14 cellular contexts compared by ENCODE assay signal in genomic region chr1:165858364-165858823, GRCh38. TPM values are rescaled to one million over a fixed set of nuclear protein-coding genes. Genes with fewer than 3 reads are reported as not detected.
A peak's percentile ranks its signal among the peaks of the same experiment; 100 is the strongest.
DNase-seq lines count a peak whose midpoint lies in the region; ATAC-seq lines count a peak whose summit lies in the region.
"Had no signal": no experiment of that assay in that cellular context is flagged by ENCODE, and none has a peak within 500 bp of the region (broad histone marks: within the 10 kb centered on the region; RNA-seq: fewer than 3 reads in every experiment).

No MANE protein-coding gene starts in this region.

- H3K4me3 ChIP-seq in skeletal muscle satellite cell (ENCODE audit: low read length): peak overlapping the region; percentile 18
- H3K4me3 ChIP-seq: GM23248, MG63, neural progenitor cell, thoracic aorta had no signal

- no peaks in the 10 kb centered on the region for H3K9me3 ChIP-seq in skeletal muscle satellite cell (replicated peaks; ENCODE audit: low read length)
- H3K9me3 ChIP-seq: MG63, thoracic aorta had no signal

- H3K9ac ChIP-seq in skeletal muscle satellite cell (ENCODE audit: low read depth, low read length): no peak overlapping the region
- H3K9ac ChIP-seq: GM23248, neural progenitor cell had no signal

- H3K4me2 ChIP-seq in skeletal muscle satellite cell (ENCODE audit: low read length): no peak overlapping the region
- H3K4me2 ChIP-seq: neural progenitor cell had no signal

- peaks cover 61% of the 10 kb centered on the region for H3K4me1 ChIP-seq in skeletal muscle satellite cell (ENCODE audit: control insufficient read depth, insufficient read depth, low read length)

- in situ Hi-C loops in KBM-7 (cut with MboI; ENCODE audit: low pct_unique_long_range_greater_than_20kb, low sequenced_read_pairs): no loop called here

- no peaks in the 10 kb centered on the region for H3K27me3 ChIP-seq in skeletal muscle satellite cell (ENCODE audit: control insufficient read depth, insufficient read depth, low read length)
- H3K27me3 ChIP-seq: MG63, neural progenitor cell had no signal

- DNase-seq in NCI-H1417 (lab: John Stamatoyannopoulos, UW): peak in 2 of 3 experiments; percentile 72 to 93
- DNase-seq in NCI-H1417 treated with DMSO at 0.1 percent for 48 hours (lab: John Stamatoyannopoulos, UW): no peak
- DNase-seq in NCI-H345 treated with DMSO at 0.1 percent for 48 hours (lab: John Stamatoyannopoulos, UW; ENCODE audit: unreplicated experiment): peak; percentile 5
- DNase-seq in Kasumi-1 (lab: John Stamatoyannopoulos, UW): no peak
- no peak for DNase-seq in KBM-7
- DNase-seq: activated CD4-positive, alpha-beta T cell treated with anti-CD3 and anti-CD28 coated beads, Interleukin-2, amount 10 ng/mL, durations not matched to agents 7 days and 5 days; GM23248; MG63; OCI-M1 had no signal

- ATAC-seq in esophagus mucosa (peak; percentile 5), GM18909 (IDR thresholded peaks at IDR 0.05; ENCODE audit: poor library complexity, unreplicated experiment) (no peak)

- no peaks in the 10 kb centered on the region for H3K36me3 ChIP-seq in skeletal muscle satellite cell (ENCODE audit: insufficient read depth, low read length)
- H3K36me3 ChIP-seq: neural progenitor cell, thoracic aorta had no signal

RNA-seq across cellular contexts. Expression of gene UCK2, which starts 31.0 kb away (rescaled TPM):
- 39.5 TPM for total RNA-seq in esophagus mucosa
- 114 and 129 TPM in 2 replicates for total RNA-seq in skeletal muscle satellite cell (2012; rRNA removed)

Comparison
In these comparisons a context has a peak if more than half of its experiments do, and no peak if none do; other contexts are left out.
1. DNase-seq: peak in NCI-H1417 (2 of 3) and NCI-H345 treated with DMSO at 0.1 percent for 48 hours (single experiment); none in NCI-H1417 treated with DMSO at 0.1 percent for 48 hours (single experiment), Kasumi-1 (0 of 2) and KBM-7 (single experiment).